ENCODE assay signal across 16 cellular contexts in the genomic region with DNA sequence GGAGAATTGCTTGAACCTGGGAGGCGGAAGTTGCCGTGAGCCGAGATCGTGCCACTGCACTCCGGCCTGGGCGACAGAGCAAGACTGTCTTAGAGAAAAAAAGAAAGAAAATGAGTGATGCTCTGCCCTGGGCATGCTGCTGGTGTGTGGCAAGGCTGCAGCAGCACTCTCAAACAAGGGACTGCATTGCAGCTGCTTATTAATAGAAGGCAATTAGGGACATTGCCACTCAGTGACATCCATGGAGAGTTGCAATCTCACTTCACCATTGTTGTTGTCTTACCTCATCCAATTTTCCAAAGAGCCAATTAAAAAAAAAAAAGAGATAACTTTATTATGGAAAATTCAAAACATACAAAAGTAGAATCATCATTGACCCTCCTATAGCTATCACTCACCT.
DNase-seq lines count a peak whose midpoint lies in the region; ATAC-seq lines count a peak whose summit lies in the region.
"Had no signal": no experiment of that assay in that cellular context is flagged by ENCODE, and none has a peak within 500 bp of the region (broad histone marks: within the 10 kb centered on the region; RNA-seq: fewer than 3 reads in every experiment).

No MANE protein-coding gene starts in this region.

- H3K4me3 ChIP-seq in right cardiac atrium (ENCODE audit: low read length) (no peak overlapping the region), esophagus (ENCODE audit: low read depth in 1 of 2, low read length in 2 of 2) (no peak overlapping the region)
- H3K4me3 ChIP-seq: GM12878, GM23338, Peyer's patch had no signal

- H3K27ac ChIP-seq in right cardiac atrium (ENCODE audit: low read length) (no peak overlapping the region), esophagus (ENCODE audit: low read depth in 2 of 2, low read length in 1 of 2) (peak overlapping the region; percentile 57 to 73)
- H3K27ac ChIP-seq: C4-2B had no signal

- H3K4me1 ChIP-seq in right cardiac atrium (ENCODE audit: control insufficient read depth, insufficient read depth, low read length) (peaks cover 2% of the 10 kb centered on the region), esophagus (ENCODE audit: control insufficient read depth in 2 of 2, insufficient read depth in 2 of 2, low read length in 1 of 2) (peaks cover 0 to 12% of the 10 kb centered on the region in 2 donors)

- peaks cover 3 to 4% of the 10 kb centered on the region in 2 donors for H3K36me3 ChIP-seq in esophagus (ENCODE audit: control insufficient read depth in 2 of 2, insufficient read depth in 2 of 2, low read length in 1 of 2)

- no peaks in the 10 kb centered on the region for H3K27me3 ChIP-seq in right cardiac atrium (ENCODE audit: control insufficient read depth, insufficient read depth)
- no peaks in the 10 kb centered on the region for H3K27me3 ChIP-seq in esophagus (ENCODE audit: control insufficient read depth in 1 of 2, insufficient read depth in 2 of 2, low read length in 2 of 2)
- H3K27me3 ChIP-seq: Peyer's patch had no signal

- no peaks in the 10 kb centered on the region for H3K9me3 ChIP-seq in right cardiac atrium (ENCODE audit: control insufficient read depth, low read length)
- no peaks in the 10 kb centered on the region for H3K9me3 ChIP-seq in esophagus (ENCODE audit: control insufficient read depth in 2 of 2, insufficient read depth in 1 of 2, low read depth in 1 of 2, low read length in 1 of 2)
- H3K9me3 ChIP-seq: Peyer's patch had no signal

- WGBS in right cardiac atrium: 97% methylated on average over 6 of the region's 6 CpGs
- 97% methylated on average over 6 of the region's 6 CpGs for WGBS in esophagus, 2 donors

- DNase-seq in NCI-H1436 (lab: John Stamatoyannopoulos, UW): peak; percentile 7
- DNase-seq in NCI-H1436 treated with DMSO at 0.1 percent for 48 hours (lab: John Stamatoyannopoulos, UW): no peak
- DNase-seq in left ventricle myocardium superior: no peak
- no peak for DNase-seq in right cardiac atrium
- no peak for DNase-seq in germinal center (ENCODE audit: low spot score)
- DNase-seq in activated T-cell treated with anti-CD3 and anti-CD28 coated beads, Interleukin-2, amount 50 U/mL, for 1 hour: no peak
- DNase-seq: 8988T, NCI-H187, NCI-H526, Peyer's patch, SHP77 treated with DMSO at 0.1 percent for 48 hours had no signal

- ATAC-seq in left ventricle myocardium superior (peak; percentile 69), right cardiac atrium (no peak), GM18867 (IDR thresholded peaks at IDR 0.05; ENCODE audit: unreplicated experiment) (no peak)
- ATAC-seq: GM12878, GM23338 had no signal

- intact Hi-C loops in left ventricle myocardium superior (cut with micrococcal nuclease): no loop called here
- intact Hi-C loops in right cardiac atrium (cut with DNase I): no loop called here
